11 cellular contexts compared by ENCODE assay signal in the genomic region with DNA sequence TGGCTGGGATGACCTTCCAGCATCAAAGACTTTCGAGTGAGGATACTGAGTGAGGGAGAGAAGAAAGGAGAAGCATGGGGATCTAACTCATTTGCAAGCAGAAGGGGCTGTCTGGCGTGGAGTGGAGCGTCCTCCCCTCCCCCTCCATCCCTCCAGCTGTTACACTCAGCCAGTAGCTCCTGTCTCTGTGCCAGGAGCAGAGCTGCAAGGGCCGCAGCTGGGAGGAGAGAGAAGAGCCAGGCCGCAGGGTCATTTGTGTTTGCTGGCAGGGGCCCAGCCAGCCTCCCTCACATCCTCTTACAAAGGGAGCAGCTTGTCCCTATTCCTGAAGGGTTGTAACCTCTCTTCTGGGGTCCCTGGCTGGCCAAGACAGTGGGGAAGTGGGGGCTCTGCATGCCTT. TPM values are rescaled to one million over a fixed set of nuclear protein-coding genes. Genes with fewer than 3 reads are reported as not detected.
A peak's percentile ranks its signal among the peaks of the same experiment; 100 is the strongest.
DNase-seq lines count a peak whose midpoint lies in the region; ATAC-seq, FAIRE-seq and TF ChIP-seq lines count a peak whose summit lies in the region.
"Had no signal": no experiment of that assay in that cellular context is flagged by ENCODE, and none has a peak within 500 bp of the region (broad histone marks: within the 10 kb centered on the region; RNA-seq: fewer than 3 reads in every experiment).

No MANE protein-coding gene starts in this region.

- no peak for FAIRE-seq in HTR-8/SVneo (lab: Jason Lieb, UNC)
- FAIRE-seq: G401.6, H1 had no signal

- no peaks in the 10 kb centered on the region for H3K27me3 ChIP-seq in SU-DHL-6 (ENCODE audit: low read length)
- H3K27me3 ChIP-seq in heart right ventricle: no peaks in the 10 kb centered on the region

- intact Hi-C loops in heart right ventricle (cut with DNase I): loop anchor here in 1 of 10 donors (5.0 kb wide), 1 partner anchor 56 kb away; a partner anchor contains a TSS

- H3F3A ChIP-seq in SU-DHL-6 (ENCODE audit: insufficient read depth): peaks cover 22% of the 10 kb centered on the region

- no peak overlapping the region for H3K4me2 ChIP-seq in SU-DHL-6 (ENCODE audit: low read depth, low read length, poor library complexity, severe bottlenecking)

- H3K9me3 ChIP-seq in SU-DHL-6 (ENCODE audit: insufficient read depth, low read length): no peaks in the 10 kb centered on the region
- H3K9me3 ChIP-seq in heart right ventricle: no peaks in the 10 kb centered on the region

- DNase-seq in EL (peak; percentile 26), heart right ventricle (peak; percentile 85 to 87), pulmonary artery endothelial cell (ENCODE audit: low read depth, low spot score) (peak; percentile 24), GM10248 (ENCODE audit: extremely low spot score) (no peak), HPDE6-E6E7 (ENCODE audit: extremely low spot score) (no peak), HTR-8/SVneo (ENCODE audit: insufficient read length, low spot score) (no peak)
- DNase-seq: effector CD8-positive, alpha-beta T cell had no signal

- H3K4me1 ChIP-seq in heart right ventricle: peaks cover 8 to 46% (median 37%) of the 10 kb centered on the region in 9 donors

- no peaks in the 10 kb centered on the region for H3K79me2 ChIP-seq in SU-DHL-6 (ENCODE audit: insufficient read depth, low read length)

- TF ChIP-seq CTCF in SU-DHL-6 (IDR thresholded peaks at IDR 0.05; ENCODE audit: insufficient read depth, low read length, poor library complexity, severe bottlenecking) (no peak), heart right ventricle (IDR thresholded peaks at IDR 0.05) (no peak), GM10248 (IDR thresholded peaks at IDR 0.05; ENCODE audit: control extremely low read depth, extremely low read depth, low read depth, missing control alignments) (no peak)

- WGBS in heart right ventricle, 2 donors: 27 to 38% methylated on average over 5 of the region's 5 CpGs

- H4K20me1 ChIP-seq in SU-DHL-6 (ENCODE audit: low read depth, low read length): no peaks in the 10 kb centered on the region

- H3K36me3 ChIP-seq in SU-DHL-6 (ENCODE audit: low read length) (no peaks in the 10 kb centered on the region), heart right ventricle (peaks cover 0 to 27% (median 0%) of the 10 kb centered on the region in 9 donors)

- no peak overlapping the region for H3K4me3 ChIP-seq in SU-DHL-6 (ENCODE audit: insufficient read depth, low read length, poor library complexity, severe bottlenecking)
- no peak overlapping the region for H3K4me3 ChIP-seq in heart right ventricle

- POLR2A ChIA-PET in GM10248 (lab: Yijun Ruan, JAX): no interaction called here

- H3K9ac ChIP-seq in SU-DHL-6 (ENCODE audit: low read length): no peak overlapping the region

- H3K9me2 ChIP-seq in SU-DHL-6 (replicated peaks; ENCODE audit: insufficient read depth, low read length): no peaks in the 10 kb centered on the region

- H2AFZ ChIP-seq in SU-DHL-6 (ENCODE audit: low read depth, low read length, severe bottlenecking): no peak overlapping the region

- ATAC-seq in heart right ventricle: peak; percentile 53 to 86 (median 76)
- no peak for ATAC-seq in GM21619 (IDR thresholded peaks at IDR 0.05; ENCODE audit: unreplicated experiment)

- H3K27ac ChIP-seq in SU-DHL-6 (ENCODE audit: low read depth, low read length) (peak overlapping the region; percentile 98), heart right ventricle (peak overlapping the region in 6 of 10 donors; percentile 46 to 70 (median 56))

- CTCF ChIA-PET in GM10248 (lab: Yijun Ruan, JAX): interaction anchor here (0.6 to 1.3 kb wide), 2 partner anchors 58 to 437 kb away, joined by 3 read pairs; a partner anchor contains a TSS

RNA-seq across cellular contexts. Expression of a gene that starts 58.0 kb away (rescaled TPM):
- 10 to 100 TPM in 6 of 10 donors, 1 to 10 TPM in 4; 6.6 to 22.8 (median 11.6) TPM for total RNA-seq in heart right ventricle
- polyA plus RNA-seq in heart right ventricle: 1 to 10 TPM; 4.0 to 4.4 TPM
- 9.4 and 11.0 TPM in 2 replicates for total RNA-seq in pulmonary artery endothelial cell

Comparison
In these comparisons a context has a peak if more than half of its experiments do, and no peak if none do; other contexts are left out.
1. DNase-seq: peak in EL (single experiment), heart right ventricle (2 of 2) and pulmonary artery endothelial cell (single experiment); none in GM10248 (single experiment), HPDE6-E6E7 (single experiment) and HTR-8/SVneo (single experiment).